ENCODE assay signal across 16 cellular contexts in genomic region chr1:13801232-13801631, GRCh38.
DNase-seq lines count a peak whose midpoint lies in the region; ATAC-seq and TF ChIP-seq lines count a peak whose summit lies in the region.
"Had no signal": no experiment of that assay in that cellular context is flagged by ENCODE, and none has a peak within 500 bp of the region (broad histone marks: within the 10 kb centered on the region; RNA-seq: fewer than 3 reads in every experiment).

No MANE protein-coding gene starts in this region.

- H3K9me3 Mint-ChIP-seq in memory B cell: no peaks in the 10 kb centered on the region
- H3K9me3 Mint-ChIP-seq: activated CD4-positive, alpha-beta memory T cell treated with anti-CD3 and anti-CD28 coated beads for 36 hours; activated naive CD8-positive, alpha-beta T cell treated with anti-CD3 and anti-CD28 coated beads, Interleukin-2, amount 50 U/mL, for 24 hours; CD4-positive, alpha-beta memory T cell; HFFc6 had no signal

- intact Hi-C loops in Right ventricle myocardium superior (cut with DNase I) (no loop called here), cardiac septum (cut with DNase I) (no loop called here), upper lobe of right lung (cut with DNase I) (no loop called here), adrenal gland (cut with DNase I) (loop anchor here in 1 of 2 donors (10.0 kb wide), 1 partner anchor 56 kb away; no protein-coding TSS in a partner anchor)

- DNase-seq in Right ventricle myocardium superior (no peak), cardiac septum (ENCODE audit: low spot score) (no peak), memory B cell (ENCODE audit: low spot score in 2 of 2) (no peak), upper lobe of right lung (no peak), AML-193 (lab: John Stamatoyannopoulos, UW) (no peak), COLO668 (lab: John Stamatoyannopoulos, UW; ENCODE audit: unreplicated experiment) (no peak), adrenal gland (no peak)
- DNase-seq: ACHN; activated CD4-positive, alpha-beta memory T cell treated with anti-CD3 and anti-CD28 coated beads for 36 hours; activated naive CD8-positive, alpha-beta T cell treated with anti-CD3 and anti-CD28 coated beads, Interleukin-2, amount 50 U/mL, for 24 hours; CD4-positive, alpha-beta memory T cell; HFFc6; NCI-H187; NCI-H69; stimulated activated naive CD4-positive, alpha-beta T cell treated with Interleukin-2 at 50 U/mL for 16 hours had no signal

- H3K36me3 Mint-ChIP-seq in memory B cell: peaks cover 4% of the 10 kb centered on the region

- no peak overlapping the region for H3K4me3 Mint-ChIP-seq in memory B cell
- H3K4me3 Mint-ChIP-seq: activated CD4-positive, alpha-beta memory T cell treated with anti-CD3 and anti-CD28 coated beads for 36 hours; activated naive CD8-positive, alpha-beta T cell treated with anti-CD3 and anti-CD28 coated beads, Interleukin-2, amount 50 U/mL, for 24 hours; CD4-positive, alpha-beta memory T cell; HFFc6 had no signal

- ATAC-seq in Right ventricle myocardium superior (ENCODE audit: poor library complexity): peak; percentile 47
- ATAC-seq in memory B cell (ENCODE audit: low read depth): no peak
- peak; percentile 17 for ATAC-seq in upper lobe of right lung
- ATAC-seq: activated naive CD8-positive, alpha-beta T cell treated with anti-CD3 and anti-CD28 coated beads, Interleukin-2, amount 50 U/mL, for 24 hours had no signal

- H3K27ac ChIP-seq in esophagus (ENCODE audit: low read depth in 2 of 2, low read length in 1 of 2) (peak overlapping the region; percentile 83 to 95), upper lobe of right lung (no peak overlapping the region), adrenal gland (no peak overlapping the region)

- H3K4me3 ChIP-seq in esophagus (ENCODE audit: low read depth in 1 of 2, low read length in 2 of 2) (no peak overlapping the region), upper lobe of right lung (no peak overlapping the region), adrenal gland (no peak overlapping the region)

- no peaks in the 10 kb centered on the region for H3K27me3 Mint-ChIP-seq in memory B cell
- H3K27me3 Mint-ChIP-seq: activated CD4-positive, alpha-beta memory T cell treated with anti-CD3 and anti-CD28 coated beads for 36 hours; activated naive CD8-positive, alpha-beta T cell treated with anti-CD3 and anti-CD28 coated beads, Interleukin-2, amount 50 U/mL, for 24 hours; CD4-positive, alpha-beta memory T cell had no signal

- peaks cover 21% of the 10 kb centered on the region for H3K4me1 Mint-ChIP-seq in memory B cell

- 55 to 61% methylated on average over 8 of the region's 8 CpGs for WGBS in esophagus, 2 donors
- 78 to 87% (median 82%) methylated on average over 8 of the region's 8 CpGs for WGBS in adrenal gland, 4 donors

- H3K27me3 ChIP-seq in esophagus (ENCODE audit: control insufficient read depth in 1 of 2, insufficient read depth in 2 of 2, low read length in 2 of 2) (no peaks in the 10 kb centered on the region), upper lobe of right lung (no peaks in the 10 kb centered on the region), adrenal gland (no peaks in the 10 kb centered on the region)

- no peak for TF ChIP-seq POLR2A in adrenal gland (IDR thresholded peaks at IDR 0.05)

- peaks cover 0 to 2% of the 10 kb centered on the region in 2 donors for H3K36me3 ChIP-seq in esophagus (ENCODE audit: control insufficient read depth in 2 of 2, insufficient read depth in 2 of 2, low read length in 1 of 2)
- H3K36me3 ChIP-seq in upper lobe of right lung: peaks cover 4% of the 10 kb centered on the region
- H3K36me3 ChIP-seq in adrenal gland (replicated peaks in 1 of 2): no peaks in the 10 kb centered on the region

- peaks cover 6 to 22% of the 10 kb centered on the region in 2 donors for H3K4me1 ChIP-seq in esophagus (ENCODE audit: control insufficient read depth in 2 of 2, insufficient read depth in 2 of 2, low read length in 1 of 2)
- H3K4me1 ChIP-seq in upper lobe of right lung: peaks cover 6% of the 10 kb centered on the region
- H3K4me1 ChIP-seq in adrenal gland (replicated peaks in 1 of 2): peaks cover 4% of the 10 kb centered on the region in 2 donors

- no peaks in the 10 kb centered on the region for H3K9me3 ChIP-seq in esophagus (ENCODE audit: control insufficient read depth in 2 of 2, insufficient read depth in 1 of 2, low read depth in 1 of 2, low read length in 1 of 2)
- no peaks in the 10 kb centered on the region for H3K9me3 ChIP-seq in upper lobe of right lung
- H3K9me3 ChIP-seq in adrenal gland (replicated peaks in 1 of 3): no peaks in the 10 kb centered on the region

- TF ChIP-seq CTCF in upper lobe of right lung (IDR thresholded peaks at IDR 0.05): no peak
- TF ChIP-seq CTCF in adrenal gland (IDR thresholded peaks at IDR 0.05): no peak

- H3K27ac Mint-ChIP-seq in memory B cell: peak overlapping the region; percentile 35
- H3K27ac Mint-ChIP-seq: activated CD4-positive, alpha-beta memory T cell treated with anti-CD3 and anti-CD28 coated beads for 36 hours; activated naive CD8-positive, alpha-beta T cell treated with anti-CD3 and anti-CD28 coated beads, Interleukin-2, amount 50 U/mL, for 24 hours; HFFc6 had no signal

Comparison
In these comparisons a context has a peak if more than half of its experiments do, and no peak if none do; other contexts are left out.
1. H3K27ac ChIP-seq: peak in esophagus (2 of 2); none in upper lobe of right lung (single experiment) and adrenal gland (0 of 5).